ENCODE assay signal across 11 cellular contexts in the genomic region with DNA sequence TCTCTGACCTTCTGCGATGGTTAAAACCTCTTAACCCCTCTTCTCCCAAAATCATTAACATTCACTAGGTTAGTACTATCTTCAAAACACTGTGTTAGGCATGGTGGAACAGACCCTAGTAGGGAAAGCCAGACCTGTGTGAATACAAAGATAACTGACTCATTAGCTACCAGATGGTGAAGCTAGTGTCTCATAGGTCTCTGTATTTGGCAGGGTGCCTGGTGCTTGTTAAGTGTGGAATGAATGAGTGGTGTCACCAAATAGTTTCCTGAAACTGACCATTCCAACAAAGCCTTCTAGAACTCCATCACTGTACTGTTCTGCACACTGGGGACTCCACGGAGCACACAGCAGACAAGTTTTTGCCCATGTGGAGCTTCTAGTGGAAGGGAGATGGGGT. TPM values are rescaled to one million over a fixed set of nuclear protein-coding genes. Genes with fewer than 3 reads are reported as not detected.
DNase-seq lines count a peak whose midpoint lies in the region; TF ChIP-seq lines count a peak whose summit lies in the region.
"Had no signal": no experiment of that assay in that cellular context is flagged by ENCODE, and none has a peak within 500 bp of the region (broad histone marks: within the 10 kb centered on the region; RNA-seq: fewer than 3 reads in every experiment).

No MANE protein-coding gene starts in this region.

- no peak for TF ChIP-seq POLR2A in ovary (IDR thresholded peaks at IDR 0.05)
- no peak for TF ChIP-seq POLR2A in stomach (IDR thresholded peaks at IDR 0.05)

- POLR2A ChIA-PET in HEK293 (lab: Yijun Ruan, JAX) = no interaction called here

- H3K4me1 ChIP-seq in HEK293 (ENCODE audit: control insufficient read depth, insufficient read depth, low read length) (no peaks in the 10 kb centered on the region), ovary (ENCODE audit: insufficient read depth) (peaks cover 19% of the 10 kb centered on the region), stomach (peaks cover 29 to 81% (median 53%) of the 10 kb centered on the region in 4 donors)

- intact Hi-C loops in ovary (cut with DNase I) (no loop called here), stomach (cut with DNase I; ENCODE audit: low total_unique reads) (no loop called here)

- CTCF ChIA-PET in HEK293 (lab: Yijun Ruan, JAX) = no interaction called here

- 63 to 64% (median 63%) methylated on average over 2 of the region's 2 CpGs for WGBS in ovary, 3 donors
- 73 to 88% (median 84%) methylated on average over 2 of the region's 2 CpGs for WGBS in stomach, 5 donors

- H3K27ac ChIP-seq in HEK293 (ENCODE audit: extremely low read depth, low read depth, low read length) (no peak overlapping the region), ovary (no peak overlapping the region), stomach (peak overlapping the region in 1 of 5 donors; percentile 79)
- H3K27ac ChIP-seq: neutrophil had no signal

- DNase-seq in AG09309 (ENCODE audit: low read depth) = peak; percentile 86
- DNase-seq in SK-N-DZ (ENCODE audit: low spot score) = peak; percentile 8
- peak; percentile 89 for DNase-seq in glomerular visceral epithelial cell (ENCODE audit: extremely low spot score)
- no peak for DNase-seq in ovary
- no peak for DNase-seq in CD1c-positive myeloid dendritic cell (ENCODE audit: extremely low spot score)
- no peak for DNase-seq in stomach
- no peak for DNase-seq in cerebellar cortex (ENCODE audit: low spot score)
- DNase-seq: activated CD4-positive, alpha-beta T cell treated with anti-CD3 and anti-CD28 coated beads for 4 hours; effector memory CD4-positive, alpha-beta T cell had no signal

- no peak for TF ChIP-seq CTCF in AG09309 (IDR thresholded peaks at IDR 0.05; ENCODE audit: control insufficient read depth, insufficient read depth, low read depth, low read length, missing control alignments)
- TF ChIP-seq CTCF in HEK293 (tag by site-specific recombination; IDR thresholded peaks at IDR 0.05) = no peak
- no peak for TF ChIP-seq CTCF in ovary (IDR thresholded peaks at IDR 0.05)
- TF ChIP-seq CTCF in stomach (IDR thresholded peaks at IDR 0.05) = no peak

- H3K36me3 ChIP-seq in HEK293 (ENCODE audit: control insufficient read depth in 2 of 2, insufficient read depth in 1 of 2, low read length in 2 of 2) (no peaks in the 10 kb centered on the region), ovary (no peaks in the 10 kb centered on the region), stomach (peaks cover 0 to 9% (median 4%) of the 10 kb centered on the region in 4 donors)

- H3K27me3 ChIP-seq in ovary (no peaks in the 10 kb centered on the region), stomach (no peaks in the 10 kb centered on the region)
- H3K27me3 ChIP-seq: neutrophil had no signal

- H3K9me3 ChIP-seq in HEK293 (ENCODE audit: control insufficient read depth, insufficient read depth, low read depth, low read length) = no peaks in the 10 kb centered on the region
- H3K9me3 ChIP-seq in ovary = no peaks in the 10 kb centered on the region
- H3K9me3 ChIP-seq in stomach = no peaks in the 10 kb centered on the region
- H3K9me3 ChIP-seq: neutrophil had no signal

- TF ChIP-seq EP300 in ovary (IDR thresholded peaks at IDR 0.05) = no peak
- no peak for TF ChIP-seq EP300 in stomach (IDR thresholded peaks at IDR 0.05)

- H3K4me3 ChIP-seq in AG09309 (ENCODE audit: control insufficient read depth, low read depth, low read length) = no peak overlapping the region
- H3K4me3 ChIP-seq in HEK293 (ENCODE audit: low read depth, low read length) = no peak overlapping the region
- H3K4me3 ChIP-seq in ovary = no peak overlapping the region
- no peak overlapping the region for H3K4me3 ChIP-seq in stomach

TF ChIP-seq in HEK293, 187 proteins besides CTCF, POLR2A, EP300 and RAD21:
- TF ChIP-seq ZNF140 (tag by site-specific recombination; IDR thresholded peaks at IDR 0.05) (no peak), OSR2 (tag by site-specific recombination; IDR thresholded peaks at IDR 0.05) (peak; percentile 29; the same call in 1 of the 2 replicates), ZNF510 (tag by site-specific recombination; IDR thresholded peaks at IDR 0.05; ENCODE audit: insufficient replicate concordance) (no peak), ZNF600 (tag by site-specific recombination; IDR thresholded peaks at IDR 0.05) (peak; percentile 67), SCRT2 (tag by site-specific recombination; IDR thresholded peaks at IDR 0.05) (0 out of 2 replicates have a peak, but pooled peaks have one; percentile 19)

RNA-seq across cellular contexts. Expression of a gene that starts 27.7 kb away (rescaled TPM):
- polyA plus RNA-seq in SK-N-DZ (2014; cell fraction: cytosol; rRNA removed) = 43.0 and 72.2 TPM in 2 replicates
- 30.0 and 39.1 TPM in 2 replicates for polyA plus RNA-seq in SK-N-DZ (2014; cell fraction: nucleus; rRNA removed)
- total RNA-seq in ovary (100 to 1,000 TPM in 4 of 7 donors, 10 to 100 TPM in 3; 80.2 to 157 (median 110) TPM), stomach (100 to 1,000 TPM in 3 of 5 donors, 10 to 100 TPM in 2; 69.4 to 343 (median 122) TPM)
- polyA plus RNA-seq in ovary (100 to 1,000 TPM in 1 of 2 donors, 10 to 100 TPM in 1; 51.7 to 101 TPM), stomach (10 to 100 TPM; 28.6 to 33.6 (median 32.3) TPM)

Comparison
In these comparisons a context has a peak if more than half of its experiments do, and no peak if none do; other contexts are left out.
1. DNase-seq: peak in AG09309 (single experiment), SK-N-DZ (single experiment) and glomerular visceral epithelial cell (single experiment); none in ovary (0 of 5), CD1c-positive myeloid dendritic cell (single experiment), stomach (single experiment) and cerebellar cortex (single experiment).